ENCODE assay signal across 18 cellular contexts in genomic region chr6:20424679-20425078, GRCh38. TPM values are rescaled to one million over a fixed set of nuclear protein-coding genes. Genes with fewer than 3 reads are reported as not detected.
DNase-seq lines count a peak whose midpoint lies in the region; ATAC-seq and TF ChIP-seq lines count a peak whose summit lies in the region.
"Had no signal": no experiment of that assay in that cellular context is flagged by ENCODE, and none has a peak within 500 bp of the region (broad histone marks: within the 10 kb centered on the region; RNA-seq: fewer than 3 reads in every experiment).

No MANE protein-coding gene starts in this region.

- intact Hi-C loops in right cardiac atrium (cut with DNase I) = no loop called here

- CTCF ChIA-PET in WTC11 (lab: Charles Lee) = no interaction called here

- no peaks in the 10 kb centered on the region for H3K27me3 Mint-ChIP-seq in WTC11 (ENCODE audit: low read depth)

- 60% methylated on average over 5 of the region's 5 CpGs for WGBS in right cardiac atrium

- peak overlapping the region; percentile 75 for H3K27ac Mint-ChIP-seq in WTC11
- H3K27ac Mint-ChIP-seq: activated naive CD4-positive, alpha-beta T cell treated with anti-CD3 and anti-CD28 coated beads for 36 hours; nephron had no signal

- no peaks in the 10 kb centered on the region for H3K9me3 ChIP-seq in right cardiac atrium (ENCODE audit: control insufficient read depth, low read length)
- H3K9me3 ChIP-seq: sigmoid colon, transverse colon had no signal

- H3K4me1 Mint-ChIP-seq in WTC11 = peaks cover 39% of the 10 kb centered on the region

- peaks cover 18% of the 10 kb centered on the region for H3K36me3 Mint-ChIP-seq in WTC11

- TF ChIP-seq CTCF in WTC11 (IDR thresholded peaks at IDR 0.05) = no peak

- H3K27ac ChIP-seq in right cardiac atrium (ENCODE audit: low read length) = no peak overlapping the region
- H3K27ac ChIP-seq: KMS-11, sigmoid colon had no signal

- H3K4me1 ChIP-seq in right cardiac atrium (ENCODE audit: control insufficient read depth, insufficient read depth, low read length) = peaks cover 4% of the 10 kb centered on the region

- POLR2A ChIA-PET in WTC11 (lab: Charles Lee) = no interaction called here

- H3K9me3 Mint-ChIP-seq in WTC11 = peaks cover 12% of the 10 kb centered on the region
- H3K9me3 Mint-ChIP-seq: activated naive CD4-positive, alpha-beta T cell treated with anti-CD3 and anti-CD28 coated beads for 36 hours had no signal

- ATAC-seq in WTC11 = no peak
- peak; percentile 42 to 54 for ATAC-seq in right cardiac atrium
- ATAC-seq in GM21723 (IDR thresholded peaks at IDR 0.05; ENCODE audit: unreplicated experiment) = no peak
- ATAC-seq in HG02981 (IDR thresholded peaks at IDR 0.05; ENCODE audit: unreplicated experiment) = no peak

- H3K4me3 ChIP-seq in right cardiac atrium (ENCODE audit: low read length) = no peak overlapping the region
- H3K4me3 ChIP-seq: heart right ventricle, sigmoid colon, transverse colon had no signal

- no peak overlapping the region for H3K4me3 Mint-ChIP-seq in WTC11
- H3K4me3 Mint-ChIP-seq: activated naive CD4-positive, alpha-beta T cell treated with anti-CD3 and anti-CD28 coated beads for 36 hours; nephron had no signal

- peak; percentile 16 for DNase-seq in HuH-7 (ENCODE audit: low spot score)
- no peak for DNase-seq in WTC11 (ENCODE audit: low spot score)
- peak in 1 of 3 donors; percentile 49 for DNase-seq in right cardiac atrium
- DNase-seq in renal cortical epithelial cell (ENCODE audit: low read depth) = peak; percentile 63
- no peak for DNase-seq in NCI-H446 treated with DMSO at 0.1 percent for 48 hours (lab: John Stamatoyannopoulos, UW)
- DNase-seq: activated CD4-positive, CD25-positive, alpha-beta regulatory T cell; activated naive CD4-positive, alpha-beta T cell treated with anti-CD3 and anti-CD28 coated beads for 36 hours; heart right ventricle; kidney glomerular epithelial cell; NCI-H1694; NCI-H510A; sigmoid colon; stimulated activated CD4-positive, alpha-beta T cell treated with anti-CD3 and anti-CD28 coated beads, Interleukin-4, amount 100 ng/mL, for 24 hours; transverse colon had no signal

- no peaks in the 10 kb centered on the region for H3K27me3 ChIP-seq in right cardiac atrium (ENCODE audit: control insufficient read depth, insufficient read depth)
- H3K27me3 ChIP-seq: heart right ventricle, sigmoid colon, transverse colon had no signal

TF ChIP-seq in WTC11, 78 proteins besides CTCF, POLR2A, EP300 and RAD21:
- TF ChIP-seq SP1 (CRISPR knock-in tag; conservative IDR thresholded peaks at IDR 0.05) = no peak
- TF ChIP-seq, protein P1, sequence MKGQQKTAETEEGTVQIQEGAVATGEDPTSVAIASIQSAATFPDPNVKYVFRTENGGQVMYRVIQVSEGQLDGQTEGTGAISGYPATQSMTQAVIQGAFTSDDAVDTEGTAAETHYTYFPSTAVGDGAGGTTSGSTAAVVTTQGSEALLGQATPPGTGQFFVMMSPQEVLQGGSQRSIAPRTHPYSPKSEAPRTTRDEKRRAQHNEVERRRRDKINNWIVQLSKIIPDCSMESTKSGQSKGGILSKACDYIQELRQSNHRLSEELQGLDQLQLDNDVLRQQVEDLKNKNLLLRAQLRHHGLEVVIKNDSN (CRISPR knock-in tag; IDR thresholded peaks at IDR 0.05) = no peak
- no peak for TF ChIP-seq ZNF671 (CRISPR knock-in tag; IDR thresholded peaks at IDR 0.05)
- TF ChIP-seq TEAD4 (CRISPR knock-in tag; IDR thresholded peaks at IDR 0.05) = no peak
- no peak for TF ChIP-seq FOXJ3 (CRISPR knock-in tag; IDR thresholded peaks at IDR 0.05; ENCODE audit: borderline replicate concordance)
- no peak for TF ChIP-seq NFE2L1 (CRISPR knock-in tag; IDR thresholded peaks at IDR 0.05)
- no peak for TF ChIP-seq ZNF121 (CRISPR knock-in tag; IDR thresholded peaks at IDR 0.05)
- TF ChIP-seq FOXK1 (CRISPR knock-in tag; IDR thresholded peaks at IDR 0.05) = no peak
- TF ChIP-seq, protein P2, sequence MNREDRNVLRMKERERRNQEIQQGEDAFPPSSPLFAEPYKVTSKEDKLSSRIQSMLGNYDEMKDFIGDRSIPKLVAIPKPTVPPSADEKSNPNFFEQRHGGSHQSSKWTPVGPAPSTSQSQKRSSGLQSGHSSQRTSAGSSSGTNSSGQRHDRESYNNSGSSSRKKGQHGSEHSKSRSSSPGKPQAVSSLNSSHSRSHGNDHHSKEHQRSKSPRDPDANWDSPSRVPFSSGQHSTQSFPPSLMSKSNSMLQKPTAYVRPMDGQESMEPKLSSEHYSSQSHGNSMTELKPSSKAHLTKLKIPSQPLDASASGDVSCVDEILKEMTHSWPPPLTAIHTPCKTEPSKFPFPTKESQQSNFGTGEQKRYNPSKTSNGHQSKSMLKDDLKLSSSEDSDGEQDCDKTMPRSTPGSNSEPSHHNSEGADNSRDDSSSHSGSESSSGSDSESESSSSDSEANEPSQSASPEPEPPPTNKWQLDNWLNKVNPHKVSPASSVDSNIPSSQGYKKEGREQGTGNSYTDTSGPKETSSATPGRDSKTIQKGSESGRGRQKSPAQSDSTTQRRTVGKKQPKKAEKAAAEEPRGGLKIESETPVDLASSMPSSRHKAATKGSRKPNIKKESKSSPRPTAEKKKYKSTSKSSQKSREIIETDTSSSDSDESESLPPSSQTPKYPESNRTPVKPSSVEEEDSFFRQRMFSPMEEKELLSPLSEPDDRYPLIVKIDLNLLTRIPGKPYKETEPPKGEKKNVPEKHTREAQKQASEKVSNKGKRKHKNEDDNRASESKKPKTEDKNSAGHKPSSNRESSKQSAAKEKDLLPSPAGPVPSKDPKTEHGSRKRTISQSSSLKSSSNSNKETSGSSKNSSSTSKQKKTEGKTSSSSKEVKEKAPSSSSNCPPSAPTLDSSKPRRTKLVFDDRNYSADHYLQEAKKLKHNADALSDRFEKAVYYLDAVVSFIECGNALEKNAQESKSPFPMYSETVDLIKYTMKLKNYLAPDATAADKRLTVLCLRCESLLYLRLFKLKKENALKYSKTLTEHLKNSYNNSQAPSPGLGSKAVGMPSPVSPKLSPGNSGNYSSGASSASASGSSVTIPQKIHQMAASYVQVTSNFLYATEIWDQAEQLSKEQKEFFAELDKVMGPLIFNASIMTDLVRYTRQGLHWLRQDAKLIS (CRISPR knock-in tag; IDR thresholded peaks at IDR 0.05; ENCODE audit: borderline replicate concordance) = no peak
- TF ChIP-seq RORB (CRISPR knock-in tag; IDR thresholded peaks at IDR 0.05) = no peak
- TF ChIP-seq NR1H2 (CRISPR knock-in tag; IDR thresholded peaks at IDR 0.05) = no peak
- TF ChIP-seq GABPB1 (CRISPR knock-in tag; IDR thresholded peaks at IDR 0.05) = no peak
- no peak for TF ChIP-seq TP53 (CRISPR knock-in tag; IDR thresholded peaks at IDR 0.05)
- no peak for TF ChIP-seq ZBTB21 (CRISPR knock-in tag; IDR thresholded peaks at IDR 0.05; ENCODE audit: borderline replicate concordance)
- no peak for TF ChIP-seq PRRX2 (CRISPR knock-in tag; IDR thresholded peaks at IDR 0.05)
- TF ChIP-seq GRHL2 (CRISPR knock-in tag; IDR thresholded peaks at IDR 0.05; ENCODE audit: insufficient replicate concordance, severe bottlenecking) = no peak
- no peak for TF ChIP-seq USF2 (CRISPR knock-in tag; IDR thresholded peaks at IDR 0.05)
- no peak for TF ChIP-seq AR (CRISPR knock-in tag; IDR thresholded peaks at IDR 0.05)
- TF ChIP-seq, protein P3, sequence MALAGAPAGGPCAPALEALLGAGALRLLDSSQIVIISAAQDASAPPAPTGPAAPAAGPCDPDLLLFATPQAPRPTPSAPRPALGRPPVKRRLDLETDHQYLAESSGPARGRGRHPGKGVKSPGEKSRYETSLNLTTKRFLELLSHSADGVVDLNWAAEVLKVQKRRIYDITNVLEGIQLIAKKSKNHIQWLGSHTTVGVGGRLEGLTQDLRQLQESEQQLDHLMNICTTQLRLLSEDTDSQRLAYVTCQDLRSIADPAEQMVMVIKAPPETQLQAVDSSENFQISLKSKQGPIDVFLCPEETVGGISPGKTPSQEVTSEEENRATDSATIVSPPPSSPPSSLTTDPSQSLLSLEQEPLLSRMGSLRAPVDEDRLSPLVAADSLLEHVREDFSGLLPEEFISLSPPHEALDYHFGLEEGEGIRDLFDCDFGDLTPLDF (CRISPR knock-in tag; IDR thresholded peaks at IDR 0.05) = no peak
- TF ChIP-seq JAZF1 (CRISPR knock-in tag; IDR thresholded peaks at IDR 0.05) = no peak

RNA-seq across cellular contexts. Expression of gene E2F3, which starts 23.0 kb away (rescaled TPM):
- total RNA-seq in WTC11 (2021) (29.2 to 30.2 TPM (median 30.0 TPM) in 3 replicates), right cardiac atrium (10 to 100 TPM in 1 of 4 donors, 1 to 10 TPM in 3; 6.1 to 10.1 (median 7.8) TPM), renal cortical epithelial cell (10.8 and 17.3 TPM in 2 replicates)
- 3.9 TPM for polyA plus RNA-seq in right cardiac atrium

Comparison
In these comparisons a context has a peak if more than half of its experiments do, and no peak if none do; other contexts are left out.
1. DNase-seq: peak in HuH-7 (single experiment) and renal cortical epithelial cell (single experiment); none in WTC11 (single experiment) and NCI-H446 treated with DMSO at 0.1 percent for 48 hours (single experiment).
2. ATAC-seq: peak in right cardiac atrium (2 of 2); none in WTC11 (single experiment), GM21723 (single experiment) and HG02981 (single experiment).